In genomic region chr10:93397020-93397419, GRCh38 we compare ENCODE assay signal across 22 cellular contexts.
"Had no signal": no experiment of that assay in that cellular context is flagged by ENCODE, and none has a peak within 500 bp of the region (broad histone marks: within the 10 kb centered on the region; RNA-seq: fewer than 3 reads in every experiment).

No MANE protein-coding gene starts in this region.

- H3K4me3 ChIP-seq: psoas muscle, right lobe of liver, testis, uterus had no signal

- H3K36me3 ChIP-seq: right lobe of liver, uterus had no signal

- H3K9me3 ChIP-seq: psoas muscle, right lobe of liver, testis, uterus had no signal

- ATAC-seq: activated CD4-positive, alpha-beta T cell treated with anti-CD3 and anti-CD28 coated beads for 36 hours; activated CD8-positive, alpha-beta T cell treated with anti-CD3 and anti-CD28 coated beads for 36 hours; activated naive CD4-positive, alpha-beta T cell treated with anti-CD3 and anti-CD28 coated beads, Interleukin-2, amount 50 U/mL, for 72 hours; activated T-cell treated with anti-CD3 and anti-CD28 coated beads, Interleukin-2, amount 50 U/mL, for 72 hours; effector memory CD8-positive, alpha-beta T cell; psoas muscle; right lobe of liver; stimulated activated naive CD8-positive, alpha-beta T cell treated with anti-CD3 and anti-CD28 coated beads, Interleukin-15, amount 100 ng/mL, for 72 hours had no signal

- H3K4me3 Mint-ChIP-seq: activated CD4-positive, alpha-beta T cell treated with anti-CD3 and anti-CD28 coated beads for 36 hours; activated CD8-positive, alpha-beta T cell treated with anti-CD3 and anti-CD28 coated beads for 36 hours; activated T-cell treated with anti-CD3 and anti-CD28 coated beads, Interleukin-2, amount 50 U/mL, for 72 hours; brain; central memory CD8-positive, alpha-beta T cell; effector memory CD8-positive, alpha-beta T cell; nephron progenitor cell; stimulated activated naive CD8-positive, alpha-beta T cell treated with anti-CD3 and anti-CD28 coated beads, Interleukin-15, amount 100 ng/mL, for 72 hours had no signal

- H3K9me3 Mint-ChIP-seq: activated CD8-positive, alpha-beta T cell treated with anti-CD3 and anti-CD28 coated beads for 36 hours; activated naive CD4-positive, alpha-beta T cell treated with anti-CD3 and anti-CD28 coated beads, Interleukin-2, amount 50 U/mL, for 72 hours; activated T-cell treated with anti-CD3 and anti-CD28 coated beads, Interleukin-2, amount 50 U/mL, for 72 hours; brain; central memory CD8-positive, alpha-beta T cell; effector memory CD8-positive, alpha-beta T cell; nephron progenitor cell; stimulated activated naive CD8-positive, alpha-beta T cell treated with anti-CD3 and anti-CD28 coated beads, Interleukin-15, amount 100 ng/mL, for 72 hours had no signal

- H3K27ac ChIP-seq: epithelial cell of prostate, psoas muscle, right lobe of liver, testis, uterus had no signal

- DNase-seq: activated CD4-positive, alpha-beta T cell treated with anti-CD3 and anti-CD28 coated beads for 36 hours; activated CD8-positive, alpha-beta memory T cell treated with anti-CD3 and anti-CD28 coated beads, Interleukin-2, amount 50 U/mL, for 48 hours; activated CD8-positive, alpha-beta T cell treated with anti-CD3 and anti-CD28 coated beads for 36 hours; activated gamma-delta T cell; activated T-cell treated with anti-CD3 and anti-CD28 coated beads, Interleukin-2, amount 50 U/mL, for 72 hours; amygdala; dermis blood vessel endothelial cell; effector memory CD8-positive, alpha-beta T cell; hippocampal formation; nephron progenitor cell; occipital lobe; psoas muscle; right lobe of liver; stimulated activated CD4-positive, alpha-beta T cell treated with anti-CD3 and anti-CD28 coated beads, Interleukin-1b, Interleukin-23, amount 100 ng/mL, for 48 hours; stimulated activated naive CD8-positive, alpha-beta T cell treated with anti-CD3 and anti-CD28 coated beads, Interleukin-15, amount 100 ng/mL, for 72 hours; T-helper 2 cell; testis; uterus had no signal

- H3K4me1 ChIP-seq: psoas muscle, right lobe of liver, testis, uterus had no signal

- H3K27me3 ChIP-seq: right lobe of liver, testis, uterus had no signal

- H3K36me3 Mint-ChIP-seq: brain had no signal

- H3K27ac Mint-ChIP-seq: activated CD8-positive, alpha-beta T cell treated with anti-CD3 and anti-CD28 coated beads for 36 hours; activated T-cell treated with anti-CD3 and anti-CD28 coated beads, Interleukin-2, amount 50 U/mL, for 72 hours; brain; nephron progenitor cell; stimulated activated naive CD8-positive, alpha-beta T cell treated with anti-CD3 and anti-CD28 coated beads, Interleukin-15, amount 100 ng/mL, for 72 hours had no signal

- H3K4me1 Mint-ChIP-seq: central memory CD8-positive, alpha-beta T cell; stimulated activated naive CD8-positive, alpha-beta T cell treated with anti-CD3 and anti-CD28 coated beads, Interleukin-15, amount 100 ng/mL, for 72 hours had no signal

- H3K27me3 Mint-ChIP-seq: activated CD4-positive, alpha-beta T cell treated with anti-CD3 and anti-CD28 coated beads for 36 hours; activated CD8-positive, alpha-beta T cell treated with anti-CD3 and anti-CD28 coated beads for 36 hours; stimulated activated naive CD8-positive, alpha-beta T cell treated with anti-CD3 and anti-CD28 coated beads, Interleukin-15, amount 100 ng/mL, for 72 hours had no signal
